In the genomic region with DNA sequence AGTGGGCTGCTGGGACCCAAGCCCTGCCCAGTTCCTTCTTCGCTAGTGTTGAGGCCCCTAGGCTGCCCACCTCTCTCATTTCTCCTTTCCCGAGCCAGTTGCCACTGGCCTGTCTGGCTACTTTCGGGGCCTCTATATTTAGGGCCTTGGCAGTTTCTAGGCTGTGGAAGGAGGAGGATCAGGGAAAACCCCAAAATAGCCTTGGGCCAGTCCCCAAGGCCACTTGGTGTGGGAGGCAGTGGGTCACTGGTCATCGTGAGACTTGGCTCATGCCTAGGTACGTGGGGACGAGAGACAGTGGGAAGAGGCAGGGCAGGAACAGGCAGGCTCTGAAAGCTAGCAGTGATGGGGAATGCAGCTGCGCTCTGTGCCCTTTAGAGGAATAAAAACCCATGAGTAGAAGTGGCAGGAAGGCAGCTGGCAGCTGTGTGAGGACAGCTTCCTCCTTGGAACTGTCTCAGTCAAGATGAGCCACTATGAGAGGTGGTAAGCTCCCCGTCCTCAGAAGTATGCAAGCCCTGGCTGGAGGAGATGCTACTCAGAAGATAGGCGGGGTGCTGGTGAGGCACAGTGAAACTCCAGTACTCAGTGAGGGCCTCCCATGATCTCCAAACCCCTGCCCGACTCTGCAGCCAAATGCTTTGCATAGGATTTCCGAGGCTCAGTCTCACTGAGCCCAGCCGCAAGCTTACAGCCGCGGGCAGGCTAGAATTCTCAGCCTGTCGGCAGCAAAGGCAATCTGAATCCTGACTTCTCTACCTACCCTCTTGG, we compare ENCODE assay signal across 9 cellular contexts. TPM values are rescaled to one million over a fixed set of nuclear protein-coding genes. Genes with fewer than 3 reads are reported as not detected.
DNase-seq lines count a peak whose midpoint lies in the region; ATAC-seq, FAIRE-seq and TF ChIP-seq lines count a peak whose summit lies in the region.
"Not testable (repeated sequence)": the region's sequence is repeated elsewhere in the genome, so short reads cannot be mapped to it uniquely, and the experiment has no call there.
"Had no signal": no experiment of that assay in that cellular context is flagged by ENCODE, and none has a peak within 500 bp of the region (broad histone marks: within the 10 kb centered on the region; RNA-seq: fewer than 3 reads in every experiment).

No MANE protein-coding gene starts in this region.

- not testable (repeated sequence) for H3K36me3 Mint-ChIP-seq in HFFc6 (ENCODE audit: low read depth)

- H3K27ac Mint-ChIP-seq in HFFc6, result not testable (repeated sequence)

- intact Hi-C loops in kidney (cut with DNase I); uterus (cut with DNase I; ENCODE audit: low total_unique reads): not testable (repeated sequence)

- H3K36me3 ChIP-seq in kidney (ENCODE audit: control insufficient read depth in 1 of 2, insufficient read depth in 2 of 2, low read length in 2 of 2); uterus: not testable (repeated sequence)

- not testable (repeated sequence) for FAIRE-seq in kidney (lab: Jason Lieb, UNC)

- not testable (repeated sequence) for H3K27me3 Mint-ChIP-seq in HFFc6 (ENCODE audit: insufficient read depth)

- not testable (repeated sequence) for H3K4me3 Mint-ChIP-seq in HFFc6

- not testable (repeated sequence) for H3K4me1 ChIP-seq in kidney (ENCODE audit: control insufficient read depth in 1 of 2, insufficient read depth in 1 of 2, low read depth in 1 of 2, low read length in 2 of 2); uterus

- ATAC-seq in GM18519 (IDR thresholded peaks at IDR 0.05; ENCODE audit: low FRiP score, unreplicated experiment), result peak; percentile 56
- peak; percentile 65 for ATAC-seq in GM19452 (IDR thresholded peaks at IDR 0.05; ENCODE audit: unreplicated experiment)
- ATAC-seq in HG03045 (IDR thresholded peaks at IDR 0.05; ENCODE audit: unreplicated experiment), result peak; percentile 69
- peak; percentile 56 for ATAC-seq in HG03469 (IDR thresholded peaks at IDR 0.05; ENCODE audit: unreplicated experiment)

- H3K9me3 ChIP-seq in kidney (ENCODE audit: control insufficient read depth in 1 of 2, low read length in 2 of 2); uterus: not testable (repeated sequence)

- not testable (repeated sequence) for H3K4me1 Mint-ChIP-seq in HFFc6 (ENCODE audit: low read depth)

- H3K9me3 Mint-ChIP-seq in HFFc6, result not testable (repeated sequence)

- not testable (repeated sequence) for H3K9ac ChIP-seq in kidney (ENCODE audit: low read length in 2 of 2)

- not testable (repeated sequence) for H3K27me3 ChIP-seq in uterus

- not testable (repeated sequence) for TF ChIP-seq POLR2A in uterus (IDR thresholded peaks at IDR 0.05)

- not testable (repeated sequence) for H3K27ac ChIP-seq in kidney (ENCODE audit: low read depth in 2 of 2, low read length in 2 of 2)
- H3K27ac ChIP-seq in uterus, result peak overlapping the region in 1 of 2 donors; percentile 59

- H3K4me3 ChIP-seq in kidney (ENCODE audit: low read length in 2 of 2); uterus: not testable (repeated sequence)

- DNase-seq in HFFc6 (peak; percentile 0), kidney (peak; percentile 16), uterus (peak; percentile 13 to 16)
- peak; percentile 50 for DNase-seq in activated CD8-positive, alpha-beta memory T cell treated with anti-CD3 and anti-CD28 coated beads, Interleukin-2, amount 50 U/mL, for 48 hours

- not testable (repeated sequence) for TF ChIP-seq CTCF in HFFc6 (IDR thresholded peaks at IDR 0.05); kidney (IDR thresholded peaks at IDR 0.05; ENCODE audit: borderline replicate concordance, extremely low read depth, insufficient read depth); uterus (IDR thresholded peaks at IDR 0.05)

RNA-seq across cellular contexts. Expression of gene RASA4, which starts 2.8 kb away (rescaled TPM):
- total RNA-seq in HFFc6 (2021; fragmentation: NEBNext Ultra II Directional; extraction: Animal tissue kit (Norgen Biotek cat#: 25700)), result 10 to 100 TPM; 53.9 to 79.9 (median 55.9) TPM
- total RNA-seq in kidney (63.3 TPM), uterus (100 to 1,000 TPM in 1 of 4 donors, 10 to 100 TPM in 3; 31.4 to 283 (median 51.4) TPM)
- polyA plus RNA-seq in kidney (ENCODE audit: insufficient read depth, low read depth, low replicate concordance), result 47.0 TPM

RNA-seq across cellular contexts. Expression of gene UPK3BL1, which starts 28.8 kb away (rescaled TPM):
- 10 to 100 TPM in 4 of 6 experiments, 1 to 10 TPM in 2; 3.6 to 14.3 (median 10.9) TPM for total RNA-seq in HFFc6 (2021; fragmentation: NEBNext Ultra II Directional; extraction: Animal tissue kit (Norgen Biotek cat#: 25700))
- total RNA-seq in kidney (23.9 TPM), uterus (10 to 100 TPM in 3 of 4 donors, not detected in 1; 16.0 to 31.8 (median 19.6) TPM)
- 44.5 TPM for polyA plus RNA-seq in kidney (ENCODE audit: insufficient read depth, low read depth, low replicate concordance)

RNA-seq across cellular contexts. Expression of gene SPDYE2B, which starts 36.4 kb away (rescaled TPM):
- total RNA-seq in HFFc6 (2021; fragmentation: NEBNext Ultra II Directional; extraction: Animal tissue kit (Norgen Biotek cat#: 25700)), result not detected
- total RNA-seq in kidney (not detected), uterus (not detected)
- polyA plus RNA-seq in kidney (ENCODE audit: insufficient read depth, low read depth, low replicate concordance), result not detected
- total RNA-seq: fibroblast of lung had no signal
- polyA plus RNA-seq: fibroblast of lung had no signal

RNA-seq across cellular contexts. Expression of gene POLR2J3, which starts 41.4 kb away (rescaled TPM):
- total RNA-seq in HFFc6 (2021; fragmentation: NEBNext Ultra II Directional; extraction: Animal tissue kit (Norgen Biotek cat#: 25700)), result 10 to 100 TPM; 18.4 to 31.6 (median 20.1) TPM
- total RNA-seq in kidney (48.0 TPM), uterus (10 to 100 TPM in 2 of 4 donors, 1 to 10 TPM in 1, under 1 TPM in 1; 0.77 to 50.7 (median 17.1) TPM)
- polyA plus RNA-seq in kidney (ENCODE audit: insufficient read depth, low read depth, low replicate concordance), result 70.8 TPM

RNA-seq across cellular contexts. Expression of gene POLR2J2, which starts 57.7 kb away (rescaled TPM):
- total RNA-seq in HFFc6 (2021; fragmentation: NEBNext Ultra II Directional; extraction: Animal tissue kit (Norgen Biotek cat#: 25700)), result 1 to 10 TPM; 6.3 to 8.4 (median 7.6) TPM
- 10.5 TPM for total RNA-seq in kidney
- 0.62 TPM for polyA plus RNA-seq in kidney (ENCODE audit: insufficient read depth, low read depth, low replicate concordance)
- total RNA-seq in uterus, result 10 to 100 TPM in 2 of 4 donors, 1 to 10 TPM in 2; 1.0 to 33.5 (median 7.5) TPM

Comparison
In these comparisons a context has a peak if more than half of its experiments do, and no peak if none do; other contexts are left out.
1. DNase-seq: peak in every context shown above with its lines; median percentile 50 in activated CD8-positive, alpha-beta memory T cell treated with anti-CD3 and anti-CD28 coated beads, Interleukin-2, amount 50 U/mL, for 48 hours; 16 in kidney; 14 in uterus; 0 in HFFc6.